Comparison of ENCODE assay signal across 15 cellular contexts in genomic region chr7:151435103-151435916, GRCh38. TPM values are rescaled to one million over a fixed set of nuclear protein-coding genes. Genes with fewer than 3 reads are reported as not detected.
"Had no signal": no experiment of that assay in that cellular context is flagged by ENCODE, and none has a peak within 500 bp of the region (broad histone marks: within the 10 kb centered on the region; RNA-seq: fewer than 3 reads in every experiment).

No MANE protein-coding gene starts in this region.

- ATAC-seq: left lobe of liver, T-helper 17 cell, WTC11 had no signal

- H3K9me3 ChIP-seq: colonic mucosa, esophagus muscularis mucosa, suprapubic skin had no signal

- H3K4me3 ChIP-seq: colonic mucosa, esophagus muscularis mucosa, neural progenitor cell, skin epidermis, suprapubic skin had no signal

- H2AFZ ChIP-seq: neural progenitor cell had no signal

- H3K36me3 ChIP-seq: colonic mucosa, esophagus muscularis mucosa, neural progenitor cell, suprapubic skin had no signal

- H3K4me2 ChIP-seq: neural progenitor cell had no signal

- H3K9ac ChIP-seq: neural progenitor cell had no signal

- DNase-seq: activated CD4-positive, alpha-beta memory T cell treated with anti-CD3 and anti-CD28 coated beads, Interleukin-2, amount 10 ng/mL, durations not matched to agents 7 days and 5 days; activated CD4-positive, alpha-beta T cell treated with anti-CD3 and anti-CD28 coated beads for 4 hours; activated T-cell treated with anti-CD3 and anti-CD28 coated beads, Interleukin-2, amount 50 U/mL, for 24 hours; central memory CD4-positive, alpha-beta T cell; colonic mucosa; hippocampal formation; T-helper 17 cell had no signal

- H3K4me1 ChIP-seq: colonic mucosa had no signal

- H3K27ac ChIP-seq: colonic mucosa, neural progenitor cell, suprapubic skin had no signal

RNA-seq across cellular contexts. Expression of gene CRYGN, which starts 4.6 kb away (rescaled TPM):
- total RNA-seq: colonic mucosa, glomerular endothelial cell, left lobe of liver, suprapubic skin had no signal
- polyA plus RNA-seq: keratinocyte had no signal

RNA-seq across cellular contexts. Expression of gene WDR86, which starts 25.5 kb away (rescaled TPM):
- polyA plus RNA-seq: keratinocyte had no signal
